In genomic region chr1:36320767-36321118, GRCh38 we compare ENCODE assay signal across 8 cellular contexts. TPM values are rescaled to one million over a fixed set of nuclear protein-coding genes. Genes with fewer than 3 reads are reported as not detected.
A peak's percentile ranks its signal among the peaks of the same experiment; 100 is the strongest.
DNase-seq lines count a peak whose midpoint lies in the region; ATAC-seq and TF ChIP-seq lines count a peak whose summit lies in the region.

No MANE protein-coding gene starts in this region.

- H3K4me3 ChIP-seq in AG04450 (ENCODE audit: low read depth, low read length), result peak overlapping the region; percentile 49
- no peak overlapping the region for H3K4me3 ChIP-seq in lower leg skin (ENCODE audit: low read depth, poor library complexity, severe bottlenecking)
- no peak overlapping the region for H3K4me3 ChIP-seq in SJCRH30

- H3K27ac ChIP-seq in AG04450 (ENCODE audit: low read depth, low read length) (peak overlapping the region; percentile 57), SJCRH30 (no peak overlapping the region)

- H3K36me3 Mint-ChIP-seq in IgD-negative memory B cell (no peaks in the 10 kb centered on the region), endothelial cell (ENCODE audit: low read depth, unreplicated experiment) (peaks cover 19% of the 10 kb centered on the region), nephron progenitor cell (ENCODE audit: low read depth) (peaks cover 10% of the 10 kb centered on the region)

- POLR2A ChIA-PET in AG04450 (lab: Yijun Ruan, JAX), result interaction anchor here (0.6 to 1.7 kb wide), 5 partner anchors 10 to 171 kb away, joined by 3 to 8 read pairs (median 4); partner anchors contain the start of gene TRAPPC3

- H3K9me3 Mint-ChIP-seq in IgD-negative memory B cell, result peaks cover 0 to 2% (median 0%) of the 10 kb centered on the region in 3 donors
- H3K9me3 Mint-ChIP-seq in endothelial cell (ENCODE audit: unreplicated experiment), result no peaks in the 10 kb centered on the region
- H3K9me3 Mint-ChIP-seq in nephron progenitor cell, result no peaks in the 10 kb centered on the region

- no peak for ATAC-seq in GM21786 (IDR thresholded peaks at IDR 0.05; ENCODE audit: unreplicated experiment)

- H3K27me3 ChIP-seq in AG04450 (ENCODE audit: control insufficient read depth, insufficient read depth, low read length) (no peaks in the 10 kb centered on the region), SJCRH30 (no peaks in the 10 kb centered on the region)

- H3K27ac Mint-ChIP-seq in IgD-negative memory B cell (peak overlapping the region in 2 of 3 donors; percentile 7 to 36), endothelial cell (ENCODE audit: unreplicated experiment) (peak overlapping the region; percentile 70), nephron progenitor cell (no peak overlapping the region)

- H3K4me3 Mint-ChIP-seq in IgD-negative memory B cell (peak overlapping the region; percentile 82 to 98 (median 88)), endothelial cell (ENCODE audit: unreplicated experiment) (peak overlapping the region; percentile 87), nephron progenitor cell (peak overlapping the region; percentile 74)

- peaks cover 3% of the 10 kb centered on the region; the same call in 1 of the 2 replicates for H3K4me1 ChIP-seq in SJCRH30

- WGBS in lower leg skin, 2 donors, result 23 to 43% methylated on average over 22 of the region's 23 CpGs

- CTCF ChIA-PET in AG04450 (lab: Charles Lee), result interaction anchor here (1.6 kb wide), 1 partner anchor 21 kb away, joined by 3 read pairs; no protein-coding TSS in a partner anchor

- H3K27me3 Mint-ChIP-seq in IgD-negative memory B cell (peaks cover 7% of the 10 kb centered on the region), endothelial cell (ENCODE audit: unreplicated experiment) (peaks cover 7% of the 10 kb centered on the region), nephron progenitor cell (ENCODE audit: low read depth, poor library complexity) (peaks cover 10% of the 10 kb centered on the region)

- no peaks in the 10 kb centered on the region; the same call in 1 of the 2 replicates for H3K9me3 ChIP-seq in AG04450 (ENCODE audit: control insufficient read depth, insufficient read depth, low read length)
- H3K9me3 ChIP-seq in SJCRH30 (replicated peaks), result no peaks in the 10 kb centered on the region

- DNase-seq in AG04450 (ENCODE audit: low read depth, low spot score) (no peak), endothelial cell (ENCODE audit: low spot score) (no peak), nephron progenitor cell (no peak), globus pallidus (ENCODE audit: low spot score) (no peak), lower leg skin (ENCODE audit: low spot score in 2 of 2) (no peak), SJCRH30 (no peak)

- intact Hi-C loops in lower leg skin (cut with DNase I; ENCODE audit: low total_unique reads), result no loop called here

- H3K4me1 Mint-ChIP-seq in IgD-negative memory B cell (peaks cover 11 to 15% (median 12%) of the 10 kb centered on the region in 3 donors), endothelial cell (ENCODE audit: unreplicated experiment) (peaks cover 16% of the 10 kb centered on the region), nephron progenitor cell (peaks cover 43% of the 10 kb centered on the region)

- no peak for TF ChIP-seq CTCF in AG04450 (IDR thresholded peaks at IDR 0.05; ENCODE audit: low read depth, low read length)
- TF ChIP-seq CTCF in endothelial cell (IDR thresholded peaks at IDR 0.05; ENCODE audit: unreplicated experiment), result no peak
- no peak for TF ChIP-seq CTCF in nephron progenitor cell (IDR thresholded peaks at IDR 0.05)
- TF ChIP-seq CTCF in lower leg skin (IDR thresholded peaks at IDR 0.05), result no peak

- no peak for TF ChIP-seq POLR2A in lower leg skin (IDR thresholded peaks at IDR 0.05)

- peaks cover 16% of the 10 kb centered on the region; the same call in 1 of the 2 replicates for H3K36me3 ChIP-seq in SJCRH30

RNA-seq across cellular contexts. Expression of gene EVA1B, which starts 2.7 kb away (rescaled TPM):
- polyA plus RNA-seq in AG04450 (2011; rRNA removed), result 27.2 and 42.6 TPM in 2 replicates
- 7.7 and 8.1 TPM in 2 replicates for polyA minus RNA-seq in AG04450 (2011; rRNA and poly(A)+ RNA removed)
- not detected for polyA plus RNA-seq in IgD-negative memory B cell
- 87.9 TPM for total RNA-seq in endothelial cell (ENCODE audit: unreplicated experiment)
- 10 to 100 TPM; 29.8 to 35.5 (median 34.3) TPM for total RNA-seq in lower leg skin
- 5.8 and 6.9 TPM in 2 replicates for total RNA-seq in SJCRH30 (2014; rRNA removed; shearing (Covaris generic))

RNA-seq across cellular contexts. Expression of gene SH3D21, which starts 14.6 kb away (rescaled TPM):
- polyA plus RNA-seq in AG04450 (2011; rRNA removed), result 1.3 and 1.7 TPM in 2 replicates
- 1.6 and 2.2 TPM in 2 replicates for polyA minus RNA-seq in AG04450 (2011; rRNA and poly(A)+ RNA removed)
- 0.46 TPM for polyA plus RNA-seq in IgD-negative memory B cell
- total RNA-seq in endothelial cell (ENCODE audit: unreplicated experiment), result 4.8 TPM
- total RNA-seq in lower leg skin, result 10 to 100 TPM in 3 of 4 donors, 1 to 10 TPM in 1; 9.8 to 20.9 (median 14.6) TPM
- total RNA-seq in SJCRH30 (2014; rRNA removed; shearing (Covaris generic)), result 0.48 and 1.4 TPM in 2 replicates
